Comparison of ENCODE assay signal across 11 cellular contexts in genomic region chr2:120261387-120262006, GRCh38. TPM values are rescaled to one million over a fixed set of nuclear protein-coding genes. Genes with fewer than 3 reads are reported as not detected.
DNase-seq lines count a peak whose midpoint lies in the region; ATAC-seq, FAIRE-seq and TF ChIP-seq lines count a peak whose summit lies in the region.
"Had no signal": no experiment of that assay in that cellular context is flagged by ENCODE, and none has a peak within 500 bp of the region (broad histone marks: within the 10 kb centered on the region; RNA-seq: fewer than 3 reads in every experiment).

No MANE protein-coding gene starts in this region.

- H3K4me1 Mint-ChIP-seq in MCF 10A (ENCODE audit: insufficient read depth, unreplicated experiment) = peaks cover 7% of the 10 kb centered on the region

- POLR2A ChIA-PET in MCF 10A (lab: Yijun Ruan, JAX) = interaction anchor here (1.1 to 3.4 kb wide), 2 partner anchors 9 to 212 kb away, joined by 4 to 18 read pairs; partner anchors contain the start of gene RALB

- H3K27me3 ChIP-seq in neutrophil (no peaks in the 10 kb centered on the region), pancreas (no peaks in the 10 kb centered on the region), right cardiac atrium (ENCODE audit: control insufficient read depth, insufficient read depth) (no peaks in the 10 kb centered on the region)

- DNase-seq in pancreas (no peak), right cardiac atrium (no peak), cerebellar cortex (ENCODE audit: low spot score) (no peak), MCF 10A (ENCODE audit: unreplicated experiment) (no peak)

- no peaks in the 10 kb centered on the region for H3K9me3 Mint-ChIP-seq in MCF 10A (ENCODE audit: unreplicated experiment)

- H3K27ac ChIP-seq in neutrophil = peak overlapping the region; percentile 97
- no peak overlapping the region for H3K27ac ChIP-seq in pancreas
- no peak overlapping the region for H3K27ac ChIP-seq in right cardiac atrium (ENCODE audit: low read length)

- H3K4me3 ChIP-seq in neutrophil (ENCODE audit: low read depth in 1 of 2, low read length in 1 of 2) (peak overlapping the region in 1 of 2 experiments; percentile 15), pancreas (no peak overlapping the region), right cardiac atrium (ENCODE audit: low read length) (no peak overlapping the region)

- no peak overlapping the region for H3K27ac Mint-ChIP-seq in MCF 10A (ENCODE audit: low read depth, unreplicated experiment)
- H3K27ac Mint-ChIP-seq: T-helper 1 cell treated with Interleukin-12 subunit alpha and Interleukin-12 subunit beta and Interleukin-4 antibody, amounts not matched to agents 30 μg/mL and 1 μg/mL, for 36 hours had no signal

- H3K36me3 ChIP-seq in neutrophil (no peaks in the 10 kb centered on the region), pancreas (no peaks in the 10 kb centered on the region)

- FAIRE-seq in pancreas (lab: Jason Lieb, UNC) = no peak
- FAIRE-seq: colon, keratinocyte had no signal

- H3K4me1 ChIP-seq in neutrophil (ENCODE audit: control insufficient read depth in 1 of 2, insufficient read depth in 1 of 2, low read depth in 1 of 2, low read length in 1 of 2) = peaks cover 87 to 88% of the 10 kb centered on the region in 2 experiments
- H3K4me1 ChIP-seq in pancreas = peaks cover 0 to 10% (median 0%) of the 10 kb centered on the region in 3 donors
- H3K4me1 ChIP-seq in right cardiac atrium (ENCODE audit: control insufficient read depth, insufficient read depth, low read length) = peaks cover 16% of the 10 kb centered on the region

- 90 to 96% methylated on average over 6 of the region's 6 CpGs for WGBS in pancreas, 2 donors
- 78% methylated on average over 6 of the region's 6 CpGs for WGBS in right cardiac atrium

- intact Hi-C loops in pancreas (cut with DNase I) = no loop called here
- intact Hi-C loops in right cardiac atrium (cut with DNase I) = no loop called here
- intact Hi-C loops in MCF 10A (cut with micrococcal nuclease) = no loop called here

- H3K36me3 Mint-ChIP-seq in MCF 10A (ENCODE audit: insufficient read depth, unreplicated experiment) = no peaks in the 10 kb centered on the region

- CTCF ChIA-PET in MCF 10A (lab: Yijun Ruan, JAX) = interaction anchor here (0.6 to 1.0 kb wide), 4 partner anchors 9 to 47 kb away, joined by 3 to 4 read pairs (median 3); partner anchors contain the start of gene RALB

- TF ChIP-seq CTCF in neutrophil (IDR thresholded peaks at IDR 0.05) (no peak), pancreas (IDR thresholded peaks at IDR 0.05) (no peak), MCF 10A (IDR thresholded peaks at IDR 0.05; ENCODE audit: unreplicated experiment) (no peak)

- BruUV-seq in MCF 10A (replicated peaks; lab: Mats Ljungman, UMichigan) = no TSS peak

- no peaks in the 10 kb centered on the region for H3K27me3 Mint-ChIP-seq in MCF 10A (ENCODE audit: insufficient read depth, unreplicated experiment)

- no peaks in the 10 kb centered on the region for H3K9me3 ChIP-seq in neutrophil
- no peaks in the 10 kb centered on the region for H3K9me3 ChIP-seq in pancreas
- H3K9me3 ChIP-seq in right cardiac atrium (ENCODE audit: control insufficient read depth, low read length) = no peaks in the 10 kb centered on the region

- H3K4me3 Mint-ChIP-seq in MCF 10A (ENCODE audit: unreplicated experiment) = no peak overlapping the region
- H3K4me3 Mint-ChIP-seq: T-helper 1 cell treated with Interleukin-12 subunit alpha and Interleukin-12 subunit beta and Interleukin-4 antibody, amounts not matched to agents 30 μg/mL and 1 μg/mL, for 36 hours had no signal

- peak; percentile 73 for ATAC-seq in GM18861 (IDR thresholded peaks at IDR 0.05; ENCODE audit: unreplicated experiment)
- ATAC-seq in GM21529 (IDR thresholded peaks at IDR 0.05; ENCODE audit: unreplicated experiment) = peak; percentile 97
- ATAC-seq in HG03521 (IDR thresholded peaks at IDR 0.05; ENCODE audit: unreplicated experiment) = peak; percentile 49
- no peak for ATAC-seq in pancreas
- ATAC-seq in right cardiac atrium = no peak

RNA-seq across cellular contexts. Expression of gene RALB, which starts 8.8 kb away (rescaled TPM):
- total RNA-seq in pancreas (10 to 100 TPM; 12.0 to 24.2 (median 15.4) TPM), right cardiac atrium (10 to 100 TPM; 44.2 to 57.0 (median 48.1) TPM), MCF 10A (2022) (37.4 and 46.5 TPM in 2 replicates)
- polyA plus RNA-seq in pancreas (10 to 100 TPM in 1 of 2 donors, 1 to 10 TPM in 1; 9.8 to 18.5 TPM), right cardiac atrium (57.2 TPM)

RNA-seq across cellular contexts. Expression of gene TMEM185B, which starts 38.3 kb away (rescaled TPM):
- total RNA-seq in pancreas (10 to 100 TPM in 3 of 6 donors, 1 to 10 TPM in 3; 6.6 to 13.5 (median 11.0) TPM), right cardiac atrium (10 to 100 TPM; 19.7 to 27.5 (median 21.7) TPM), MCF 10A (2022) (40.9 and 45.0 TPM in 2 replicates)
- polyA plus RNA-seq in pancreas (1 to 10 TPM; 2.8 to 5.7 TPM), right cardiac atrium (13.2 TPM)

Comparison
In these comparisons a context has a peak if more than half of its experiments do, and no peak if none do; other contexts are left out.
1. ATAC-seq: peak in GM18861 (single experiment), GM21529 (single experiment) and HG03521 (single experiment); none in pancreas (0 of 4) and right cardiac atrium (0 of 2).